ENCODE assay signal across 1 cellular context in the genomic region with DNA sequence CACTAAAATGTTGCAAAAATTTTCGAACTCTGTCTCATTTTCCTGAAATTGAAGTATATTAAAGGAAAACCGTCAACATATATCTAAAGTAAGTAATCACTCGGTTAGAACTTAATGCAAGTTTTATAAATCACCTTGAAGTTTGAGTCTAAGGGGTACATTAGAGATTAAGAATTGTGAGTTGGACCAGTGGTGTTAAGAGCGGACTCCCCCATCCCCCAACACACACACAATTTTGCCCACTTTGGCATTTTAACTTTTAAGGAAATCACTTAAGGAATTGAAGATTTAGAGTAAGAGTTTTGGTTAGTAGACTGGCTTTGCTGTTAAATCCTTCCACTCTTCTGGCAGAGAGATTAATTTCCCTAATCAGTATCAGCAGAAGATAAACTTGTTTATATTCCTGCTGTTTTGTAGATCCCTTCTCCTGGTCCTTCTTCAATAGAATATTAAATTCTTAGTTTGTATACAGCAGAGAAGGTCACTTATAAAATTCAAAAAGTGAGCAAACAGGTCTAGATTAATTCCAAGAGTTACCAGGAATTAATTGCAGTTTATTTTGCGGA.
TF ChIP-seq lines count a peak whose summit lies in the region.

No MANE protein-coding gene starts in this region.

TF ChIP-seq in GM12878, 131 proteins besides CTCF, POLR2A, EP300 and RAD21 (continued from another document):
- TF ChIP-seq, protein P1, sequence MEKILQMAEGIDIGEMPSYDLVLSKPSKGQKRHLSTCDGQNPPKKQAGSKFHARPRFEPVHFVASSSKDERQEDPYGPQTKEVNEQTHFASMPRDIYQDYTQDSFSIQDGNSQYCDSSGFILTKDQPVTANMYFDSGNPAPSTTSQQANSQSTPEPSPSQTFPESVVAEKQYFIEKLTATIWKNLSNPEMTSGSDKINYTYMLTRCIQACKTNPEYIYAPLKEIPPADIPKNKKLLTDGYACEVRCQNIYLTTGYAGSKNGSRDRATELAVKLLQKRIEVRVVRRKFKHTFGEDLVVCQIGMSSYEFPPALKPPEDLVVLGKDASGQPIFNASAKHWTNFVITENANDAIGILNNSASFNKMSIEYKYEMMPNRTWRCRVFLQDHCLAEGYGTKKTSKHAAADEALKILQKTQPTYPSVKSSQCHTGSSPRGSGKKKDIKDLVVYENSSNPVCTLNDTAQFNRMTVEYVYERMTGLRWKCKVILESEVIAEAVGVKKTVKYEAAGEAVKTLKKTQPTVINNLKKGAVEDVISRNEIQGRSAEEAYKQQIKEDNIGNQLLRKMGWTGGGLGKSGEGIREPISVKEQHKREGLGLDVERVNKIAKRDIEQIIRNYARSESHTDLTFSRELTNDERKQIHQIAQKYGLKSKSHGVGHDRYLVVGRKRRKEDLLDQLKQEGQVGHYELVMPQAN (conservative IDR thresholded peaks at IDR 0.05), result 0 out of 2 replicates have a peak, but pooled peaks have one; percentile 27
- TF ChIP-seq KAT2A (conservative IDR thresholded peaks at IDR 0.05; ENCODE audit: control insufficient read depth, low read depth, low read length), result no peak
